Comparison of ENCODE assay signal across 33 cellular contexts in the genomic region with DNA sequence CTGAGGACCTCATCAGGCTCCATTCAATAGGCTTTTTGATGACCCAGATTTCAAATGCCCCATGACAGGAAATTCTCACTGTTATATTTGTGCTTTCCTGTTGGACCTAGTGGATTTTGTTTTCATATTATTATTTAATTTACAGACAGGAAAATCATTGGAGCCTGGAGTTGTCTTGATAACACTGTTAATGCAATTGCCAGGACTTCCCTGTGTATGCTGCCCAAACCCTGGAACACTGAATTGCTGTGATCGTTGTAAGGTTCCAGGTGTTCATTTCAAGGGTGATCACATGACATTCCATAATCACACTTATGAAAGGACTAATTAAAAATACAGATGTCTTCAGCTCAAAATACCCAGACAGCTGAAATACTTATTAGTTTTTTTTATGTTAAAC.
"Had no signal": no experiment of that assay in that cellular context is flagged by ENCODE, and none has a peak within 500 bp of the region (broad histone marks: within the 10 kb centered on the region; RNA-seq: fewer than 3 reads in every experiment).

No MANE protein-coding gene starts in this region.

- H3K4me1 Mint-ChIP-seq: activated B cell treated with CpG ODN at 0.5 μM for 24 hours; activated CD4-positive, alpha-beta memory T cell treated with anti-CD3 and anti-CD28 coated beads, Interleukin-2, amount 10 ng/mL, durations not matched to agents 7 days and 5 days; activated CD4-positive, alpha-beta T cell treated with anti-CD3 and anti-CD28 coated beads, Interleukin-2, amount 10 ng/mL, durations not matched to agents 7 days and 5 days; activated naive CD4-positive, alpha-beta T cell treated with anti-CD3 and anti-CD28 coated beads, Interleukin-2, amount 10 ng/mL, durations not matched to agents 7 days and 5 days; activated naive CD8-positive, alpha-beta T cell treated with anti-CD3 and anti-CD28 coated beads, Interleukin-2, amount 10 ng/mL, durations not matched to agents 7 days and 5 days; brain; T-helper 17 cell had no signal

- H3K27me3 Mint-ChIP-seq: activated B cell treated with CpG ODN at 0.5 μM for 24 hours; activated CD4-positive, alpha-beta memory T cell treated with anti-CD3 and anti-CD28 coated beads, Interleukin-2, amount 10 ng/mL, durations not matched to agents 7 days and 5 days; activated CD4-positive, alpha-beta T cell treated with anti-CD3 and anti-CD28 coated beads, Interleukin-2, amount 10 ng/mL, durations not matched to agents 7 days and 5 days; activated naive CD4-positive, alpha-beta T cell treated with anti-CD3 and anti-CD28 coated beads, Interleukin-2, amount 10 ng/mL, durations not matched to agents 7 days and 5 days; activated naive CD8-positive, alpha-beta T cell treated with anti-CD3 and anti-CD28 coated beads, Interleukin-2, amount 10 ng/mL, durations not matched to agents 7 days and 5 days; activated T-cell treated with anti-CD3 and anti-CD28 coated beads, Interleukin-2, amount 50 U/mL, for 24 hours; T-helper 17 cell had no signal

- H3K36me3 ChIP-seq: ascending aorta, breast epithelium, cardiac muscle cell, colonic mucosa, esophagus muscularis mucosa, gastroesophageal sphincter, WERI-Rb-1 had no signal

- H3K4me3 ChIP-seq: ascending aorta, breast epithelium, cardiac muscle cell, colonic mucosa, dorsolateral prefrontal cortex, esophagus muscularis mucosa, gastroesophageal sphincter had no signal

- H3K4me1 ChIP-seq: ascending aorta, breast epithelium, colonic mucosa, esophagus muscularis mucosa, foreskin keratinocyte, gastroesophageal sphincter had no signal

- H3K36me3 Mint-ChIP-seq: activated naive CD4-positive, alpha-beta T cell treated with anti-CD3 and anti-CD28 coated beads, Interleukin-2, amount 10 ng/mL, durations not matched to agents 7 days and 5 days; activated naive CD8-positive, alpha-beta T cell treated with anti-CD3 and anti-CD28 coated beads, Interleukin-2, amount 10 ng/mL, durations not matched to agents 7 days and 5 days; brain had no signal

- H3K27ac ChIP-seq: ascending aorta, breast epithelium, cardiac muscle cell, colonic mucosa, dorsolateral prefrontal cortex, esophagus muscularis mucosa, foreskin keratinocyte, gastroesophageal sphincter, WERI-Rb-1 had no signal

- DNase-seq: activated B cell treated with CpG ODN at 0.5 μM for 24 hours; activated CD4-positive, alpha-beta memory T cell treated with anti-CD3 and anti-CD28 coated beads, Interleukin-2, amount 10 ng/mL, durations not matched to agents 7 days and 5 days; activated CD4-positive, alpha-beta T cell treated with anti-CD3 and anti-CD28 coated beads, Interleukin-2, amount 10 ng/mL, durations not matched to agents 7 days and 5 days; activated CD4-positive, alpha-beta T cell treated with anti-CD3 and anti-CD28 coated beads, Interleukin-2, amount 50 U/mL, for 4 hours; activated CD8-positive, alpha-beta memory T cell treated with anti-CD3 and anti-CD28 coated beads, Interleukin-2, amount 50 U/mL, for 48 hours; activated gamma-delta T cell; activated naive CD4-positive, alpha-beta T cell; activated naive CD4-positive, alpha-beta T cell treated with anti-CD3 and anti-CD28 coated beads, Interleukin-2, amount 10 ng/mL, durations not matched to agents 7 days and 5 days; activated naive CD8-positive, alpha-beta T cell treated with anti-CD3 and anti-CD28 coated beads, Interleukin-2, amount 10 ng/mL, durations not matched to agents 7 days and 5 days; activated T-cell treated with anti-CD3 and anti-CD28 coated beads for 4 hours; activated T-cell treated with anti-CD3 and anti-CD28 coated beads, Interleukin-2, amount 50 U/mL, for 24 hours; activated T-cell treated with anti-CD3 and anti-CD28 coated beads, Interleukin-2, amount 50 U/mL, for 72 hours; central memory CD4-positive, alpha-beta T cell; cerebellar nuclear complex; colonic mucosa; dorsolateral prefrontal cortex; effector memory CD4-positive, alpha-beta T cell; endodermal cell; erythroblast; foreskin keratinocyte; T-helper 1 cell; T-helper 17 cell; T1000; WERI-Rb-1 had no signal

- ATAC-seq: activated CD4-positive, CD25-positive, alpha-beta regulatory T cell treated with anti-CD3 and anti-CD28 coated beads, Interleukin-2, amount 50 U/mL, for 24 hours; activated naive CD4-positive, alpha-beta T cell treated with anti-CD3 and anti-CD28 coated beads, Interleukin-2, amount 50 U/mL, for 72 hours; activated T-cell treated with anti-CD3 and anti-CD28 coated beads, Interleukin-2, amount 50 U/mL, for 72 hours; foreskin keratinocyte; gastroesophageal sphincter; T-helper 17 cell had no signal

- H3K9me3 ChIP-seq: colonic mucosa had no signal

- H3K4me3 Mint-ChIP-seq: activated B cell treated with CpG ODN at 0.5 μM for 24 hours; activated CD4-positive, alpha-beta memory T cell treated with anti-CD3 and anti-CD28 coated beads, Interleukin-2, amount 10 ng/mL, durations not matched to agents 7 days and 5 days; activated CD4-positive, alpha-beta T cell treated with anti-CD3 and anti-CD28 coated beads, Interleukin-2, amount 10 ng/mL, durations not matched to agents 7 days and 5 days; activated naive CD4-positive, alpha-beta T cell treated with anti-CD3 and anti-CD28 coated beads, Interleukin-2, amount 10 ng/mL, durations not matched to agents 7 days and 5 days; activated naive CD8-positive, alpha-beta T cell treated with anti-CD3 and anti-CD28 coated beads, Interleukin-2, amount 10 ng/mL, durations not matched to agents 7 days and 5 days; activated T-cell treated with anti-CD3 and anti-CD28 coated beads, Interleukin-2, amount 50 U/mL, for 24 hours; activated T-cell treated with anti-CD3 and anti-CD28 coated beads, Interleukin-2, amount 50 U/mL, for 72 hours; brain; endodermal cell; T-helper 17 cell; T-helper 2 cell treated with Interferon-gamma antibody and Interleukin-4, amounts not matched to agents 5 μg/mL and 100 μg/mL, for 36 hours had no signal

- H3K27ac Mint-ChIP-seq: activated B cell treated with CpG ODN at 0.5 μM for 24 hours; activated CD4-positive, alpha-beta memory T cell treated with anti-CD3 and anti-CD28 coated beads, Interleukin-2, amount 10 ng/mL, durations not matched to agents 7 days and 5 days; activated CD4-positive, alpha-beta T cell treated with anti-CD3 and anti-CD28 coated beads, Interleukin-2, amount 10 ng/mL, durations not matched to agents 7 days and 5 days; activated naive CD4-positive, alpha-beta T cell treated with anti-CD3 and anti-CD28 coated beads, Interleukin-2, amount 10 ng/mL, durations not matched to agents 7 days and 5 days; activated naive CD4-positive, alpha-beta T cell treated with anti-CD3 and anti-CD28 coated beads, Interleukin-2, amount 50 U/mL, for 72 hours; activated naive CD8-positive, alpha-beta T cell treated with anti-CD3 and anti-CD28 coated beads, Interleukin-2, amount 10 ng/mL, durations not matched to agents 7 days and 5 days; activated T-cell treated with anti-CD3 and anti-CD28 coated beads, Interleukin-2, amount 50 U/mL, for 24 hours; activated T-cell treated with anti-CD3 and anti-CD28 coated beads, Interleukin-2, amount 50 U/mL, for 72 hours; brain; endodermal cell; T-helper 17 cell; T-helper 2 cell treated with Interferon-gamma antibody and Interleukin-4, amounts not matched to agents 5 μg/mL and 100 μg/mL, for 36 hours had no signal

- H3K27me3 ChIP-seq: ascending aorta, breast epithelium, cardiac muscle cell, colonic mucosa, dorsolateral prefrontal cortex, esophagus muscularis mucosa, foreskin keratinocyte, gastroesophageal sphincter had no signal
